ENCODE assay signal across 1 cellular context in the genomic region with DNA sequence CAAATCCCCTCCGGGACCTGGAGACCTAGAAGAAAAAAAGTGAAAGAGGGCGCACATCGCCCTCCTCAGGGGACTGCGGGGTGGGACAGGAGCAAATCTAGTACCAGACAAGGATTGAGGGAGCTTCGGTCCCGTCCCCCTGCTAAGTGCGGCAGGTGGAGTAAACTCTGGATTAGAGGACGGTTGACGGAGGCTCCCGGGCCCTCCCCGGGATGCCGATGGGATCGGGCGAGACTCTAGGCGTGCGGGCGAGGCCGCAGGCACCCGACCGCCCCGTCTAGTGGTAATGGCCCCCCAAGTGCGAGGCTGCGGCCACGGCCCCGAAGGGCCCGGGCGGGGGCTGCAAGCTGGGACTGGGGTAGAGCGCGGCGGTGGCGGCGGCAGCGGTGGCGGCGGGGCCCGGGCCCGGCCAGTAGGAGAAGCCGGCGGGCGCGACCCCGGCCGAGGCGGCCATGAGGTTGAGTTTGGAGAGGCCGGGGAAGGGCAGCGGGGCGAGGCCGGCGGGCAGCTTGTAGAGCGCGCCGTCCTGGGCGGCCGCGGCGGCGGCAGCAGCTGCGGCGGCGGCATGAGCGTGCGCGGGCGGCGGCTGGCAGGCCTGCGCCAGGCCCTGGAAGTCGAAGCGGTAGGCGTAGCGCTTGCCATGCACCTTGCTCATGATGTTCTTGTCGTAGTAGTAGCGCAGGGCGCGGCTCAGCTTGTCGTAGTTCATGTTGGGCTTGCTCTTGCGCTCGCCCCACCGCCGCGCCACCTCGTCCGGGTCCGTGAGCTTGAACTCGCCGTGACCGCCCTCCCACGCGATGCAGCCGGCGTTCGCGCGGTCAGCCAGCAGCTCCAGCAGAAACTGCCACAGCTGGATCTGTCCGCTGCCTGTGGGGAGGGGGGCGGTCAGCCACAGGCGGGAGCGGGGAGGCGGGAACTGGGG.
TF ChIP-seq lines count a peak whose summit lies in the region.

No MANE protein-coding gene starts in this region.

TF ChIP-seq in IMR-90, 13 proteins besides CTCF, POLR2A, EP300 and RAD21:
- no peak for TF ChIP-seq CEBPB (IDR thresholded peaks at IDR 0.05; ENCODE audit: low read depth, low read length)
- no peak for TF ChIP-seq CHD1 (IDR thresholded peaks at IDR 0.05; ENCODE audit: low read depth, low read length)
- TF ChIP-seq MAZ (IDR thresholded peaks at IDR 0.05; ENCODE audit: borderline replicate concordance, low read depth, low read length): no peak
- no peak for TF ChIP-seq MXI1 (IDR thresholded peaks at IDR 0.05; ENCODE audit: borderline replicate concordance, low read depth, low read length)
- no peak for TF ChIP-seq NFE2L2 (IDR thresholded peaks at IDR 0.05; ENCODE audit: low read depth, low read length)
- TF ChIP-seq MAFK (IDR thresholded peaks at IDR 0.05; ENCODE audit: low read depth, low read length): no peak
- TF ChIP-seq, protein P1, sequence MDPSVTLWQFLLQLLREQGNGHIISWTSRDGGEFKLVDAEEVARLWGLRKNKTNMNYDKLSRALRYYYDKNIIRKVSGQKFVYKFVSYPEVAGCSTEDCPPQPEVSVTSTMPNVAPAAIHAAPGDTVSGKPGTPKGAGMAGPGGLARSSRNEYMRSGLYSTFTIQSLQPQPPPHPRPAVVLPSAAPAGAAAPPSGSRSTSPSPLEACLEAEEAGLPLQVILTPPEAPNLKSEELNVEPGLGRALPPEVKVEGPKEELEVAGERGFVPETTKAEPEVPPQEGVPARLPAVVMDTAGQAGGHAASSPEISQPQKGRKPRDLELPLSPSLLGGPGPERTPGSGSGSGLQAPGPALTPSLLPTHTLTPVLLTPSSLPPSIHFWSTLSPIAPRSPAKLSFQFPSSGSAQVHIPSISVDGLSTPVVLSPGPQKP (IDR thresholded peaks at IDR 0.05; ENCODE audit: borderline replicate concordance, low read depth, low read length): no peak
- no peak for TF ChIP-seq SMC3 (IDR thresholded peaks at IDR 0.05; ENCODE audit: low read depth, low read length)
- TF ChIP-seq FOS (IDR thresholded peaks at IDR 0.05; ENCODE audit: low read depth, low read length): no peak
- no peak for TF ChIP-seq RFX5 (IDR thresholded peaks at IDR 0.05; ENCODE audit: low read depth, low read length)
- TF ChIP-seq BHLHE40 (IDR thresholded peaks at IDR 0.05; ENCODE audit: low read depth, low read length): no peak
